Comparison of ENCODE assay signal across 12 cellular contexts in the genomic region with DNA sequence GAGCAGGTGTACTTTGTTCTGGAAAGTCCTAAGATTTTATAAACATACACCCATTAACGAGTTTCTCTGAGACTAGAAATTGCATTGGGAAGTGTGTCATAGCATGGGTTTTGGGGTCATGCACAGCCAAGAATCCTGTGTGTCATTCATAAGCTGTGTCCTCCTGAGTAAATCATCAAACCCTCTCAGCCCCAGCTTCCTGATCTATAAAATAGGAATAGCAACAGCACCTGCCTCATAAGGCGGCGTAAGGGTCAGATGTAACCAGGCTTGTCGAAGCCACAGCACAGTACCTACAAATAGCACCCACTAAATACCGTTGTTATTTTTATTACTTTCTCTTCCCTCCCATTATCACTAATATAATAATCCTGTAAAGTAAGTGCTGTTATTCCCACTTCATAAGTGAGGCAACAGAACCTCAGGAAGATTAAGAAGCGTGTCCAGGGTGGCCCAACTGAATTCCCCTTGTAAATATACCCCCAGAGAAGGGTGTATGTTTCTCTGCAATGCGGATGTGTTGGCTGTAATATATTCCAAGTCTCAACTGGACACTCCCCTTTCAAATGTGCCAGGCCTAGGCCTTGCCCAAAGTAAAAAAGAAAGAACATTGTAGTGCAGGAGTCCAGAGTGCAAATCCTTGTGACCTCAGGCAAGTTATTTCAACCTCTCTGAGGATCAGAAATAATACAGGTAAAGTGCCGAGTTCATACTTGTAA.
DNase-seq lines count a peak whose midpoint lies in the region; ATAC-seq and TF ChIP-seq lines count a peak whose summit lies in the region.
"Had no signal": no experiment of that assay in that cellular context is flagged by ENCODE, and none has a peak within 500 bp of the region (broad histone marks: within the 10 kb centered on the region; RNA-seq: fewer than 3 reads in every experiment).

No MANE protein-coding gene starts in this region.

- H3K27me3 Mint-ChIP-seq in naive thymus-derived CD4-positive, alpha-beta T cell: no peaks in the 10 kb centered on the region
- H3K27me3 Mint-ChIP-seq in activated T-cell treated with anti-CD3 and anti-CD28 coated beads, Interleukin-2, amount 50 U/mL, for 72 hours (ENCODE audit: low read depth): no peaks in the 10 kb centered on the region
- H3K27me3 Mint-ChIP-seq: activated naive CD8-positive, alpha-beta T cell treated with anti-CD3 and anti-CD28 coated beads, Interleukin-2, amount 50 U/mL, for 24 hours had no signal

- peaks cover 28 to 74% (median 54%) of the 10 kb centered on the region in 5 donors for H3K36me3 Mint-ChIP-seq in naive thymus-derived CD4-positive, alpha-beta T cell
- peaks cover 21 to 48% of the 10 kb centered on the region in 2 donors for H3K36me3 Mint-ChIP-seq in activated T-cell treated with anti-CD3 and anti-CD28 coated beads, Interleukin-2, amount 50 U/mL, for 72 hours (ENCODE audit: insufficient read depth in 2 of 2)

- H3K4me1 Mint-ChIP-seq in naive thymus-derived CD4-positive, alpha-beta T cell: peaks cover under 1 to 53% (median 16%) of the 10 kb centered on the region in 7 donors
- peaks cover 48% of the 10 kb centered on the region for H3K4me1 Mint-ChIP-seq in activated T-cell treated with anti-CD3 and anti-CD28 coated beads, Interleukin-2, amount 50 U/mL, for 72 hours (ENCODE audit: low read depth)

- H3K4me3 Mint-ChIP-seq in naive thymus-derived CD4-positive, alpha-beta T cell: no peak overlapping the region
- H3K4me3 Mint-ChIP-seq in activated T-cell treated with anti-CD3 and anti-CD28 coated beads, Interleukin-2, amount 50 U/mL, for 72 hours: no peak overlapping the region
- H3K4me3 Mint-ChIP-seq: activated naive CD8-positive, alpha-beta T cell treated with anti-CD3 and anti-CD28 coated beads, Interleukin-2, amount 50 U/mL, for 24 hours had no signal

- CTCF ChIA-PET in naive thymus-derived CD4-positive, alpha-beta T cell (lab: Charles Lee): no interaction called here

- no peaks in the 10 kb centered on the region for H3K36me3 ChIP-seq in colonic mucosa
- H3K36me3 ChIP-seq in naive thymus-derived CD4-positive, alpha-beta T cell (ENCODE audit: control insufficient read depth in 2 of 3, insufficient read depth in 3 of 3, low read length in 3 of 3): peaks cover 0 to 39% (median 3%) of the 10 kb centered on the region in 3 experiments

- POLR2A ChIA-PET in naive thymus-derived CD4-positive, alpha-beta T cell (lab: Charles Lee): no interaction called here

- no peaks in the 10 kb centered on the region for H3K9me3 ChIP-seq in colonic mucosa
- H3K9me3 ChIP-seq in naive thymus-derived CD4-positive, alpha-beta T cell (ENCODE audit: control insufficient read depth in 2 of 3, low read length in 3 of 3): no peaks in the 10 kb centered on the region
- H3K9me3 ChIP-seq: upper lobe of left lung had no signal

- intact Hi-C loops in colonic mucosa (cut with DNase I): no loop called here
- intact Hi-C loops in naive thymus-derived CD4-positive, alpha-beta T cell (cut with micrococcal nuclease): no loop called here

- H3K27me3 ChIP-seq in colonic mucosa: no peaks in the 10 kb centered on the region
- H3K27me3 ChIP-seq in naive thymus-derived CD4-positive, alpha-beta T cell (ENCODE audit: control insufficient read depth in 2 of 2, insufficient read depth in 2 of 2, low read length in 2 of 2): no peaks in the 10 kb centered on the region
- H3K27me3 ChIP-seq: upper lobe of left lung had no signal

- no peak overlapping the region for H3K4me3 ChIP-seq in colonic mucosa
- no peak overlapping the region for H3K4me3 ChIP-seq in naive thymus-derived CD4-positive, alpha-beta T cell (ENCODE audit: low read length)
- H3K4me3 ChIP-seq: upper lobe of left lung had no signal

- peaks cover 35% of the 10 kb centered on the region for H3K4me1 ChIP-seq in colonic mucosa
- H3K4me1 ChIP-seq in naive thymus-derived CD4-positive, alpha-beta T cell (ENCODE audit: control insufficient read depth in 2 of 2, insufficient read depth in 2 of 2, low read length in 2 of 2): no peaks in the 10 kb centered on the region

- H3K9ac ChIP-seq in colonic mucosa (ENCODE audit: low read depth in 2 of 2, low read length in 2 of 2): peak overlapping the region in 1 of 2 donors; percentile 42

- ATAC-seq in HG02623 (IDR thresholded peaks at IDR 0.05; ENCODE audit: unreplicated experiment): peak; percentile 25
- no peak for ATAC-seq in naive thymus-derived CD4-positive, alpha-beta T cell
- ATAC-seq in activated T-cell treated with anti-CD3 and anti-CD28 coated beads, Interleukin-2, amount 50 U/mL, for 72 hours (replicated peaks in 1 of 2): no peak
- ATAC-seq in HG03520 (IDR thresholded peaks at IDR 0.05; ENCODE audit: unreplicated experiment): no peak
- ATAC-seq: activated naive CD8-positive, alpha-beta T cell treated with anti-CD3 and anti-CD28 coated beads, Interleukin-2, amount 50 U/mL, for 24 hours had no signal

- TF ChIP-seq CTCF in colonic mucosa (IDR thresholded peaks at IDR 0.05): no peak

- peak overlapping the region in 2 of 9 donors; percentile 41 to 59 for H3K27ac Mint-ChIP-seq in naive thymus-derived CD4-positive, alpha-beta T cell
- H3K27ac Mint-ChIP-seq in activated T-cell treated with anti-CD3 and anti-CD28 coated beads, Interleukin-2, amount 50 U/mL, for 72 hours: no peak overlapping the region
- H3K27ac Mint-ChIP-seq: activated naive CD8-positive, alpha-beta T cell treated with anti-CD3 and anti-CD28 coated beads, Interleukin-2, amount 50 U/mL, for 24 hours had no signal

- peaks cover 0 to 3% (median 0%) of the 10 kb centered on the region in 11 donors for H3K9me3 Mint-ChIP-seq in naive thymus-derived CD4-positive, alpha-beta T cell
- no peaks in the 10 kb centered on the region for H3K9me3 Mint-ChIP-seq in activated T-cell treated with anti-CD3 and anti-CD28 coated beads, Interleukin-2, amount 50 U/mL, for 72 hours

- peak; percentile 5 for DNase-seq in Daoy (ENCODE audit: low read depth)
- peak; percentile 66 for DNase-seq in colonic mucosa
- DNase-seq in renal cortical epithelial cell (ENCODE audit: low read depth): peak; percentile 91
- no peak for DNase-seq in T-helper 2 cell
- DNase-seq in naive thymus-derived CD4-positive, alpha-beta T cell: no peak
- no peak for DNase-seq in activated T-cell treated with anti-CD3 and anti-CD28 coated beads, Interleukin-2, amount 50 U/mL, for 72 hours
- DNase-seq: activated naive CD8-positive, alpha-beta T cell treated with anti-CD3 and anti-CD28 coated beads, Interleukin-2, amount 50 U/mL, for 24 hours; cortex of kidney; NCI-H187 treated with DMSO at 0.1 percent for 48 hours; upper lobe of left lung had no signal

- H3K27ac ChIP-seq in colonic mucosa: peak overlapping the region; percentile 90
- no peak overlapping the region for H3K27ac ChIP-seq in naive thymus-derived CD4-positive, alpha-beta T cell (ENCODE audit: low read depth, low read length)
- H3K27ac ChIP-seq: upper lobe of left lung had no signal

Comparison
In these comparisons a context has a peak if more than half of its experiments do, and no peak if none do; other contexts are left out.
1. DNase-seq: peak in Daoy (single experiment), colonic mucosa (single experiment) and renal cortical epithelial cell (single experiment); none in T-helper 2 cell (0 of 5), naive thymus-derived CD4-positive, alpha-beta T cell (0 of 9) and activated T-cell treated with anti-CD3 and anti-CD28 coated beads, Interleukin-2, amount 50 U/mL, for 72 hours (0 of 2).